In the genomic region with DNA sequence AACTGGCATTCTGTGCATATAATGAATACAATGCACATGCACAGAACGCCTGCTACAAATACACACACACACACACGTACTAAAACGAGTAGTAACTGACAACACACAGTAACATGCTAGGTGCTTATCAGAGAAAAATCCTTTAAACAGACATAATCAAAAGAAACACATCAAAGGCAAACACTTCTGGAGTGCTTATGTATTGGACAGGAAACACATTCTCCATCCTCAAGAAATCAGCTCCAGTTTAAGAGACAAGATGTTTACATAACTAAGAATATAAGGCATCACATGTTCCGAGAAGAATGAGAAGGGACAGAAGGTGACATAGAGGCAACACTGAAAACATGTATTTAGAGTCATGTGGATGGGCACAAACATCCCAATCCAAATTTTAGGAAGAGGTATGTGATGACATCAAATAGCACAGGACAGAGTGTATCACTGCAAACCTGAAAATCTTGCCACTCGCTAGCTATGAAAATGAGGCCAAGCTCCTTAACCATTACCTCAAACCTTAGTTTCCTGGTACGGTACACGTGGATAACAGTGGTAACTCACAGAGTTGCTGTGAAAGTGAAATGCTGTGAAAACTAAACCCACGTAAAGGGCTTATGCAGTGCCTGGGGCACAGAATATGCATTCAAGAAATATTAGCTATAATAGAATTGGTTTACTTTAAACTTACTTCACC, we compare ENCODE assay signal across 22 cellular contexts.
A peak's percentile ranks its signal among the peaks of the same experiment; 100 is the strongest.
DNase-seq lines count a peak whose midpoint lies in the region; ATAC-seq and TF ChIP-seq lines count a peak whose summit lies in the region.
"Had no signal": no experiment of that assay in that cellular context is flagged by ENCODE, and none has a peak within 500 bp of the region (broad histone marks: within the 10 kb centered on the region; RNA-seq: fewer than 3 reads in every experiment).

No MANE protein-coding gene starts in this region.

- H2BK12ac ChIP-seq in mesenchymal stem cell (ENCODE audit: low read length in 2 of 2) = peak overlapping the region; percentile 59 to 79

- 28% methylated on average over 4 of the region's 8 CpGs for WGBS in mesenchymal stem cell

- H3K18ac ChIP-seq in mesenchymal stem cell (ENCODE audit: low read depth in 1 of 2, low read length in 2 of 2) = peak overlapping the region in 1 of 2 experiments; percentile 52

- no peak overlapping the region for H3K4me3 Mint-ChIP-seq in glutamatergic neuron (ENCODE audit: unreplicated experiment)
- H3K4me3 Mint-ChIP-seq: CD8-positive, alpha-beta memory T cell had no signal

- H3K9me3 Mint-ChIP-seq in glutamatergic neuron (ENCODE audit: unreplicated experiment) = peaks cover 9% of the 10 kb centered on the region
- H3K9me3 Mint-ChIP-seq: CD8-positive, alpha-beta memory T cell had no signal

- ATAC-seq in HG03469 (IDR thresholded peaks at IDR 0.05; ENCODE audit: unreplicated experiment) (no peak), HG02970 (IDR thresholded peaks at IDR 0.05; ENCODE audit: low FRiP score, unreplicated experiment) (no peak)

- H3K36me3 Mint-ChIP-seq in glutamatergic neuron (ENCODE audit: unreplicated experiment) = no peaks in the 10 kb centered on the region
- H3K36me3 Mint-ChIP-seq: CD8-positive, alpha-beta memory T cell had no signal

- H3K27me3 ChIP-seq in mesenchymal stem cell (ENCODE audit: control insufficient read depth in 1 of 2, insufficient read depth in 1 of 2, low read length in 2 of 2) = no peaks in the 10 kb centered on the region
- H3K27me3 ChIP-seq: Peyer's patch, SJCRH30 had no signal

- peaks cover 0 to 3% of the 10 kb centered on the region in 2 experiments for H3K36me3 ChIP-seq in mesenchymal stem cell (ENCODE audit: control insufficient read depth in 1 of 2, insufficient read depth in 2 of 2, low read depth in 1 of 2, low read length in 2 of 2)
- H3K36me3 ChIP-seq: Peyer's patch, SJCRH30 had no signal

- no peaks in the 10 kb centered on the region for H3K9me3 ChIP-seq in mesenchymal stem cell (ENCODE audit: control insufficient read depth, low read length)
- H3K9me3 ChIP-seq: Peyer's patch, SJCRH30 had no signal

- no peak overlapping the region for H3K14ac ChIP-seq in mesenchymal stem cell (ENCODE audit: low read length in 2 of 2)

- no peak overlapping the region for H3K23ac ChIP-seq in mesenchymal stem cell (ENCODE audit: low read length in 2 of 2)

- H3K4me1 ChIP-seq in mesenchymal stem cell (ENCODE audit: control insufficient read depth, insufficient read depth, low read depth, low read length) = peaks cover 2% of the 10 kb centered on the region

- no peak overlapping the region for H4K91ac ChIP-seq in mesenchymal stem cell (ENCODE audit: low read length)

- H3K4ac ChIP-seq in mesenchymal stem cell (ENCODE audit: low read depth in 1 of 2, low read length in 2 of 2) = peak overlapping the region in 1 of 2 experiments; percentile 13

- H3K27me3 Mint-ChIP-seq in glutamatergic neuron (ENCODE audit: unreplicated experiment) = peaks cover 7% of the 10 kb centered on the region
- H3K27me3 Mint-ChIP-seq: CD8-positive, alpha-beta memory T cell had no signal

- H4K8ac ChIP-seq in mesenchymal stem cell (ENCODE audit: low read length) = no peak overlapping the region

- H3K27ac ChIP-seq in mesenchymal stem cell (ENCODE audit: low read length, poor library complexity, severe bottlenecking) = no peak overlapping the region
- H3K27ac ChIP-seq: C4-2B, Peyer's patch, SJCRH30 had no signal

- H3K4me1 Mint-ChIP-seq in glutamatergic neuron (ENCODE audit: low read depth, unreplicated experiment) = peaks cover 74% of the 10 kb centered on the region
- H3K4me1 Mint-ChIP-seq: CD8-positive, alpha-beta memory T cell had no signal

- no peak overlapping the region for H3K9ac ChIP-seq in mesenchymal stem cell (ENCODE audit: low read length)

- no peak overlapping the region for H2AK5ac ChIP-seq in mesenchymal stem cell (ENCODE audit: low read length, severe bottlenecking)

- H3K4me2 ChIP-seq in mesenchymal stem cell (ENCODE audit: low read length, poor library complexity, severe bottlenecking) = no peak overlapping the region

- no peak overlapping the region for H2AFZ ChIP-seq in mesenchymal stem cell (ENCODE audit: low read depth, low read length)

- H3K79me1 ChIP-seq in mesenchymal stem cell (replicated peaks; ENCODE audit: low read length, poor library complexity, severe bottlenecking) = peaks cover 21% of the 10 kb centered on the region

- DNase-seq in NCI-H748 (lab: John Stamatoyannopoulos, UW; ENCODE audit: unreplicated experiment) (peak; percentile 3), NCI-H748 treated with DMSO at 0.1 percent for 48 hours (lab: John Stamatoyannopoulos, UW) (no peak), glutamatergic neuron (no peak), mesenchymal stem cell (no peak), SHP77 (lab: John Stamatoyannopoulos, UW) (no peak), NCI-H526 treated with DMSO at 0.1 percent for 48 hours (lab: John Stamatoyannopoulos, UW) (no peak)
- DNase-seq: Calu3; CD8-positive, alpha-beta memory T cell; DMS153; Kasumi-1; MM.1S; NCI-H1048; NCI-H1417 treated with DMSO at 0.1 percent for 48 hours; NCI-H187; NCI-H2227 treated with DMSO at 0.1 percent for 48 hours; NCI-H510A; NCI-H82; Peyer's patch; SJCRH30 had no signal

- TF ChIP-seq CTCF in glutamatergic neuron (IDR thresholded peaks at IDR 0.05; ENCODE audit: partially characterized antibody, unreplicated experiment) = no peak

- no peak overlapping the region for H3K4me3 ChIP-seq in mesenchymal stem cell (ENCODE audit: insufficient read depth in 1 of 2, low read depth in 1 of 2, low read length in 2 of 2)
- H3K4me3 ChIP-seq: Peyer's patch, SJCRH30 had no signal

- no peak overlapping the region for H2BK15ac ChIP-seq in mesenchymal stem cell (ENCODE audit: low read depth, poor library complexity, severe bottlenecking)

- no peak overlapping the region for H2BK120ac ChIP-seq in mesenchymal stem cell (ENCODE audit: low read depth, low read length)

- H3K27ac Mint-ChIP-seq in glutamatergic neuron (ENCODE audit: unreplicated experiment) = peak overlapping the region; percentile 59
- H3K27ac Mint-ChIP-seq: CD8-positive, alpha-beta memory T cell had no signal

- no peak overlapping the region for H2BK5ac ChIP-seq in mesenchymal stem cell (ENCODE audit: low read depth, low read length, poor library complexity, severe bottlenecking)
